Comparison of ENCODE assay signal across 23 cellular contexts in genomic region chr14:52873096-52873495, GRCh38.
DNase-seq lines count a peak whose midpoint lies in the region; ATAC-seq and TF ChIP-seq lines count a peak whose summit lies in the region.
"Had no signal": no experiment of that assay in that cellular context is flagged by ENCODE, and none has a peak within 500 bp of the region (broad histone marks: within the 10 kb centered on the region; RNA-seq: fewer than 3 reads in every experiment).

No MANE protein-coding gene starts in this region.

- H3K4me3 ChIP-seq in HUES48 (ENCODE audit: low read depth, low read length) (peak overlapping the region; percentile 27; the same call in 1 of the 2 replicates), endodermal cell (ENCODE audit: low read length) (no peak overlapping the region), liver (ENCODE audit: low read depth in 1 of 3, low read length in 3 of 3) (no peak overlapping the region), urinary bladder (ENCODE audit: low read depth, low read length) (no peak overlapping the region)
- H3K4me3 ChIP-seq: body of pancreas had no signal

- H3K4me1 Mint-ChIP-seq in endodermal cell: peaks cover 21% of the 10 kb centered on the region
- H3K4me1 Mint-ChIP-seq: activated B cell treated with CpG ODN at 0.5 μM for 24 hours; activated CD4-positive, alpha-beta memory T cell treated with anti-CD3 and anti-CD28 coated beads, Interleukin-2, amount 10 ng/mL, durations not matched to agents 7 days and 5 days; activated naive CD8-positive, alpha-beta T cell treated with anti-CD3 and anti-CD28 coated beads, Interleukin-2, amount 10 ng/mL, durations not matched to agents 7 days and 5 days; CD8-positive, alpha-beta memory T cell; IgD-negative memory B cell had no signal

- H3K27me3 ChIP-seq in HUES48 (ENCODE audit: control insufficient read depth, insufficient read depth, low read length): no peaks in the 10 kb centered on the region
- no peaks in the 10 kb centered on the region for H3K27me3 ChIP-seq in endodermal cell (ENCODE audit: control insufficient read depth, insufficient read depth, low read length, poor library complexity, severe bottlenecking)
- H3K27me3 ChIP-seq in liver (ENCODE audit: control insufficient read depth in 4 of 4, insufficient read depth in 4 of 4, low read length in 3 of 4): no peaks in the 10 kb centered on the region
- H3K27me3 ChIP-seq: body of pancreas had no signal

- H3K9me3 ChIP-seq in HUES48 (ENCODE audit: control insufficient read depth, insufficient read depth, low read length): no peaks in the 10 kb centered on the region
- H3K9me3 ChIP-seq in endodermal cell (ENCODE audit: control insufficient read depth, low read length): no peaks in the 10 kb centered on the region
- no peaks in the 10 kb centered on the region for H3K9me3 ChIP-seq in liver (ENCODE audit: control insufficient read depth in 4 of 4, low read length in 3 of 4)
- H3K9me3 ChIP-seq: body of pancreas, SK-N-SH had no signal

- H3K36me3 Mint-ChIP-seq in endodermal cell (ENCODE audit: low read depth): peaks cover 74% of the 10 kb centered on the region
- H3K36me3 Mint-ChIP-seq: activated naive CD8-positive, alpha-beta T cell treated with anti-CD3 and anti-CD28 coated beads, Interleukin-2, amount 10 ng/mL, durations not matched to agents 7 days and 5 days; IgD-negative memory B cell had no signal

- no peak for ATAC-seq in GM19397 (IDR thresholded peaks at IDR 0.05; ENCODE audit: unreplicated experiment)
- ATAC-seq: body of pancreas had no signal

- no peaks in the 10 kb centered on the region for H3K27me3 Mint-ChIP-seq in endodermal cell (ENCODE audit: insufficient read depth)
- H3K27me3 Mint-ChIP-seq: activated CD4-positive, alpha-beta memory T cell treated with anti-CD3 and anti-CD28 coated beads, Interleukin-2, amount 10 ng/mL, durations not matched to agents 7 days and 5 days; IgD-negative memory B cell had no signal

- TF ChIP-seq RAD21 in liver (IDR thresholded peaks at IDR 0.05): no peak

- no peak for DNase-seq in endodermal cell
- no peak for DNase-seq in dedifferentiated amniotic fluid mesenchymal stem cell (ENCODE audit: extremely low spot score)
- no peak for DNase-seq in posterior cingulate gyrus
- DNase-seq: activated B cell treated with CpG ODN at 0.5 μM for 24 hours; activated CD4-positive, alpha-beta memory T cell treated with anti-CD3 and anti-CD28 coated beads, Interleukin-2, amount 10 ng/mL, durations not matched to agents 7 days and 5 days; activated effector memory CD4-positive, alpha-beta T cell treated with Interleukin-2 at 50 U/mL for 16 hours; activated naive CD8-positive, alpha-beta T cell treated with anti-CD3 and anti-CD28 coated beads, Interleukin-2, amount 10 ng/mL, durations not matched to agents 7 days and 5 days; AML-193; CD8-positive, alpha-beta memory T cell; DMS53; GF-D8; midbrain; NCI-H1417 treated with DMSO at 0.1 percent for 48 hours; NCI-H2171 treated with DMSO at 0.1 percent for 48 hours; NCI-H526 treated with DMSO at 0.1 percent for 48 hours; SK-N-SH had no signal

- no peak overlapping the region for H3K4me3 Mint-ChIP-seq in endodermal cell
- H3K4me3 Mint-ChIP-seq: activated B cell treated with CpG ODN at 0.5 μM for 24 hours; activated CD4-positive, alpha-beta memory T cell treated with anti-CD3 and anti-CD28 coated beads, Interleukin-2, amount 10 ng/mL, durations not matched to agents 7 days and 5 days; activated naive CD8-positive, alpha-beta T cell treated with anti-CD3 and anti-CD28 coated beads, Interleukin-2, amount 10 ng/mL, durations not matched to agents 7 days and 5 days; CD8-positive, alpha-beta memory T cell; IgD-negative memory B cell; T-helper 2 cell treated with Interferon-gamma antibody and Interleukin-4, amounts not matched to agents 5 μg/mL and 100 μg/mL, for 36 hours had no signal

- TF ChIP-seq CTCF in endodermal cell (conservative IDR thresholded peaks at IDR 0.05): no peak
- TF ChIP-seq CTCF in liver (IDR thresholded peaks at IDR 0.05; ENCODE audit: low read depth, low read length, missing input control): no peak

- H3K9me3 Mint-ChIP-seq in endodermal cell: no peaks in the 10 kb centered on the region
- H3K9me3 Mint-ChIP-seq: activated B cell treated with CpG ODN at 0.5 μM for 24 hours; activated CD4-positive, alpha-beta memory T cell treated with anti-CD3 and anti-CD28 coated beads, Interleukin-2, amount 10 ng/mL, durations not matched to agents 7 days and 5 days; activated naive CD8-positive, alpha-beta T cell treated with anti-CD3 and anti-CD28 coated beads, Interleukin-2, amount 10 ng/mL, durations not matched to agents 7 days and 5 days; CD8-positive, alpha-beta memory T cell; IgD-negative memory B cell; T-helper 2 cell treated with Interferon-gamma antibody and Interleukin-4, amounts not matched to agents 5 μg/mL and 100 μg/mL, for 36 hours had no signal

- peak overlapping the region; percentile 76 for H3K27ac Mint-ChIP-seq in endodermal cell
- H3K27ac Mint-ChIP-seq: activated B cell treated with CpG ODN at 0.5 μM for 24 hours; activated CD4-positive, alpha-beta memory T cell treated with anti-CD3 and anti-CD28 coated beads, Interleukin-2, amount 10 ng/mL, durations not matched to agents 7 days and 5 days; activated naive CD8-positive, alpha-beta T cell treated with anti-CD3 and anti-CD28 coated beads, Interleukin-2, amount 10 ng/mL, durations not matched to agents 7 days and 5 days; CD8-positive, alpha-beta memory T cell; IgD-negative memory B cell; T-helper 2 cell treated with Interferon-gamma antibody and Interleukin-4, amounts not matched to agents 5 μg/mL and 100 μg/mL, for 36 hours had no signal

- peaks cover 49% of the 10 kb centered on the region for H3K4me1 ChIP-seq in HUES48 (ENCODE audit: control insufficient read depth, insufficient read depth, low read length)
- H3K4me1 ChIP-seq in endodermal cell (ENCODE audit: control insufficient read depth, insufficient read depth, low read length): no peaks in the 10 kb centered on the region
- peaks cover 2 to 13% (median 11%) of the 10 kb centered on the region in 4 donors for H3K4me1 ChIP-seq in liver (ENCODE audit: control insufficient read depth in 4 of 4, insufficient read depth in 4 of 4, low read length in 3 of 4)
- no peaks in the 10 kb centered on the region for H3K4me1 ChIP-seq in urinary bladder (ENCODE audit: insufficient read depth)
- H3K4me1 ChIP-seq: body of pancreas had no signal

- intact Hi-C loops in posterior cingulate gyrus (cut with DNase I): no loop called here

- H3K36me3 ChIP-seq in HUES48 (ENCODE audit: control insufficient read depth, insufficient read depth, low read length): peaks cover 97% of the 10 kb centered on the region
- H3K36me3 ChIP-seq in endodermal cell (ENCODE audit: control insufficient read depth, insufficient read depth, low read length): peaks cover 99% of the 10 kb centered on the region
- H3K36me3 ChIP-seq in liver (ENCODE audit: control insufficient read depth in 4 of 4, insufficient read depth in 3 of 4, low read depth in 1 of 4, low read length in 3 of 4): peaks cover 3 to 62% (median 43%) of the 10 kb centered on the region in 4 donors
- H3K36me3 ChIP-seq in urinary bladder (ENCODE audit: insufficient read depth): peaks cover 3% of the 10 kb centered on the region

- WGBS in endodermal cell (ENCODE audit: insufficient coverage in 1 of 2, insufficient read length in 1 of 2), 2 experiments: 80 to 100% methylated on average over 1 to 2 of the region's 3 CpGs
- WGBS in liver: 80% methylated on average over 3 of the region's 3 CpGs
- WGBS in urinary bladder: 65% methylated on average over 3 of the region's 3 CpGs

- no peak overlapping the region for H3K9ac ChIP-seq in HUES48 (ENCODE audit: low read depth, low read length)
- H3K9ac ChIP-seq in endodermal cell (ENCODE audit: extremely low read depth, low read length, poor library complexity, severe bottlenecking): no peak overlapping the region
- H3K9ac ChIP-seq in liver (ENCODE audit: low read depth in 1 of 2, low read length in 2 of 2): no peak overlapping the region
- H3K9ac ChIP-seq: SK-N-SH had no signal

- H3K27ac ChIP-seq in HUES48 (ENCODE audit: low read depth, low read length) (no peak overlapping the region), endodermal cell (ENCODE audit: low read depth, low read length) (no peak overlapping the region), liver (ENCODE audit: low read depth in 1 of 2, low read length in 2 of 2) (peak overlapping the region; percentile 6 to 22), urinary bladder (ENCODE audit: low read depth) (peak overlapping the region; percentile 23)
- H3K27ac ChIP-seq: body of pancreas had no signal

TF ChIP-seq in liver, 16 proteins besides CTCF, POLR2A, EP300 and RAD21:
- no peak for TF ChIP-seq MAX (IDR thresholded peaks at IDR 0.05)
TF ChIP-seq in liver: peak in this region for 0.

Comparison
In these comparisons a context has a peak if more than half of its experiments do, and no peak if none do; other contexts are left out.
1. H3K27ac ChIP-seq: peak in liver (2 of 2) and urinary bladder (single experiment); none in HUES48 (single experiment) and endodermal cell (single experiment).